Comparison of ENCODE assay signal across 8 cellular contexts in genomic region chr17:45315583-45316270, GRCh38. TPM values are rescaled to one million over a fixed set of nuclear protein-coding genes. Genes with fewer than 3 reads are reported as not detected.
DNase-seq lines count a peak whose midpoint lies in the region; FAIRE-seq and TF ChIP-seq lines count a peak whose summit lies in the region.

No MANE protein-coding gene starts in this region.

- H3K9ac ChIP-seq in KMS-11, result peak overlapping the region; percentile 64
- H3K9ac ChIP-seq in muscle layer of colon (ENCODE audit: low read length), result peak overlapping the region; percentile 93

- H3K4me3 ChIP-seq in AG04449 (ENCODE audit: low read depth, low read length) (peak overlapping the region; percentile 86), KMS-11 (IDR thresholded peaks at IDR 0.05; ENCODE audit: insufficient read depth, low read depth, low read length) (peak overlapping the region; percentile 50), bronchial epithelial cell (ENCODE audit: low read depth, low read length) (peak overlapping the region; percentile 69), muscle layer of colon (ENCODE audit: low read depth in 1 of 2, low read length in 2 of 2) (peak overlapping the region; percentile 81 to 92)

- H3K27me3 ChIP-seq in KMS-11 (ENCODE audit: insufficient read depth, low read depth), result no peaks in the 10 kb centered on the region
- H3K27me3 ChIP-seq in bronchial epithelial cell (ENCODE audit: control insufficient read depth, insufficient read depth, low read length), result no peaks in the 10 kb centered on the region
- H3K27me3 ChIP-seq in muscle layer of colon (ENCODE audit: control insufficient read depth in 1 of 2, insufficient read depth in 2 of 2, low read length in 2 of 2), result no peaks in the 10 kb centered on the region

- DNase-seq in AG04449 (ENCODE audit: low read depth, low spot score) (no peak), bronchial epithelial cell (ENCODE audit: low read depth) (peak; percentile 38), SHP77 treated with DMSO at 0.1 percent for 48 hours (lab: John Stamatoyannopoulos, UW) (no peak), HT-29 (ENCODE audit: low spot score) (no peak), erythroblast (lab: John Stamatoyannopoulos, UW) (no peak), NCI-H187 (lab: John Stamatoyannopoulos, UW) (no peak)

- CTCF ChIA-PET in AG04449 (lab: Yijun Ruan, JAX), result interaction anchor here (1.1 to 5.7 kb wide), 9 partner anchors 10 to 79 kb away, joined by 3 to 32 read pairs (median 11); no protein-coding TSS in a partner anchor

- H3K4me1 ChIP-seq in KMS-11 (ENCODE audit: low read depth, poor library complexity, severe bottlenecking) (peaks cover 63% of the 10 kb centered on the region), muscle layer of colon (ENCODE audit: insufficient read depth, low read length) (peaks cover 82% of the 10 kb centered on the region)

- no peak for TF ChIP-seq POLR2A in erythroblast (IDR thresholded peaks at IDR 0.05; ENCODE audit: low read length)

- peak overlapping the region; percentile 92 for H3K4me2 ChIP-seq in KMS-11

- H3K79me2 ChIP-seq in KMS-11 (ENCODE audit: insufficient read depth, low read depth), result peaks cover 54% of the 10 kb centered on the region

- 0 out of 2 replicates have a peak overlapping the region, but pooled peaks have one; percentile 18 for H2AFZ ChIP-seq in KMS-11 (ENCODE audit: low read depth)

- H3K9me3 ChIP-seq in muscle layer of colon (ENCODE audit: low read length), result no peaks in the 10 kb centered on the region

- POLR2A ChIA-PET in AG04449 (lab: Yijun Ruan, JAX), result interaction anchor here (1.5 to 2.5 kb wide), 4 partner anchors 8 to 56 kb away, joined by 6 to 15 read pairs (median 9); no protein-coding TSS in a partner anchor

- no peaks in the 10 kb centered on the region for H4K20me1 ChIP-seq in KMS-11 (ENCODE audit: insufficient read depth)

- peak overlapping the region; percentile 89 for H3K27ac ChIP-seq in KMS-11
- H3K27ac ChIP-seq in muscle layer of colon (ENCODE audit: low read depth, low read length), result peak overlapping the region; percentile 99

- TF ChIP-seq CTCF in AG04449 (IDR thresholded peaks at IDR 0.05; ENCODE audit: insufficient read depth, low read length, missing control alignments) (no peak), KMS-11 (conservative IDR thresholded peaks at IDR 0.05; ENCODE audit: low read depth, low read length) (no peak), bronchial epithelial cell (IDR thresholded peaks at IDR 0.05; ENCODE audit: insufficient read depth, low read length, severe bottlenecking) (no peak)

- FAIRE-seq in bronchial epithelial cell (lab: Jason Lieb, UNC), result no peak

- H3K36me3 ChIP-seq in KMS-11 (ENCODE audit: insufficient read depth), result no peaks in the 10 kb centered on the region
- peaks cover 1% of the 10 kb centered on the region for H3K36me3 ChIP-seq in bronchial epithelial cell (ENCODE audit: control insufficient read depth, insufficient read depth, low read length)
- no peaks in the 10 kb centered on the region for H3K36me3 ChIP-seq in muscle layer of colon (ENCODE audit: insufficient read depth, low read length)

RNA-seq across cellular contexts. Expression of gene MAP3K14, which starts 1.1 kb away (rescaled TPM):
- total RNA-seq in bronchial epithelial cell, result 0.77 and 0.79 TPM in 2 replicates
- total RNA-seq in HT-29 (2014; rRNA removed; shearing (Covaris generic)), result 5.9 and 6.2 TPM in 2 replicates

RNA-seq across cellular contexts. Expression of gene SPATA32, which starts 53.8 kb away (rescaled TPM):
- total RNA-seq in bronchial epithelial cell, result under 0.01 TPM in 1 of 2 replicates, not detected in the other
- not detected in 2 replicates for total RNA-seq in HT-29 (2014; rRNA removed; shearing (Covaris generic))
